In genomic region chr22:49597428-49598039, GRCh38 we compare ENCODE assay signal across 20 cellular contexts.
DNase-seq lines count a peak whose midpoint lies in the region; ATAC-seq, FAIRE-seq and TF ChIP-seq lines count a peak whose summit lies in the region.
"Had no signal": no experiment of that assay in that cellular context is flagged by ENCODE, and none has a peak within 500 bp of the region (broad histone marks: within the 10 kb centered on the region; RNA-seq: fewer than 3 reads in every experiment).

No MANE protein-coding gene starts in this region.

- H2BK5ac ChIP-seq in neuronal stem cell (ENCODE audit: low read length): no peak overlapping the region

- no peaks in the 10 kb centered on the region for H3K9me3 ChIP-seq in HEK293 (ENCODE audit: control insufficient read depth, insufficient read depth, low read depth, low read length)
- H3K9me3 ChIP-seq in K562 (replicated peaks; ENCODE audit: control insufficient read depth, insufficient read depth, low read depth, low read length): no peaks in the 10 kb centered on the region
- H3K9me3 ChIP-seq in neuronal stem cell (replicated peaks in 1 of 2; ENCODE audit: control insufficient read depth in 2 of 2, insufficient read depth in 1 of 2, low read depth in 1 of 2, low read length in 2 of 2): peaks cover 0 to 10% of the 10 kb centered on the region in 2 donors

- TF ChIP-seq EP300 in K562 (IDR thresholded peaks at IDR 0.05; ENCODE audit: low read length): no peak

- no peak overlapping the region for H3K18ac ChIP-seq in neuronal stem cell (ENCODE audit: low read length)

- no peak overlapping the region for H3K4me2 ChIP-seq in K562 (ENCODE audit: insufficient read depth, low read length)
- H3K4me2 ChIP-seq in neuronal stem cell (ENCODE audit: insufficient read depth, low read length, poor library complexity, severe bottlenecking): no peak overlapping the region
- H3K4me2 ChIP-seq: GM23338 had no signal

- H3K27me3 ChIP-seq in K562 (ENCODE audit: control insufficient read depth in 2 of 2, insufficient read depth in 2 of 2, low read length in 2 of 2) (no peaks in the 10 kb centered on the region), neuronal stem cell (ENCODE audit: control insufficient read depth in 3 of 3, insufficient read depth in 3 of 3, low read depth in 1 of 3, low read length in 3 of 3) (peaks cover 0 to 3% (median 0%) of the 10 kb centered on the region in 3 experiments)

- no peaks in the 10 kb centered on the region for H3K9me1 ChIP-seq in K562 (ENCODE audit: control insufficient read depth, insufficient read depth, low read length)

- H2BK12ac ChIP-seq in neuronal stem cell (ENCODE audit: low read length): no peak overlapping the region

- H3K23ac ChIP-seq in neuronal stem cell (ENCODE audit: low read depth, low read length, poor library complexity): no peak overlapping the region

- ATAC-seq in K562: no peak
- no peak for ATAC-seq in HG03097 (IDR thresholded peaks at IDR 0.05; ENCODE audit: low FRiP score, unreplicated experiment)
- ATAC-seq: GM23338, HCT116 had no signal

- POLR2A ChIA-PET in HEK293 (lab: Yijun Ruan, JAX): no interaction called here
- POLR2A ChIA-PET in K562 (lab: Yijun Ruan, JAX): no interaction called here

- H3K27ac ChIP-seq in HEK293 (ENCODE audit: extremely low read depth, low read depth, low read length) (no peak overlapping the region), K562 (ENCODE audit: extremely low read depth, low read depth, low read length) (no peak overlapping the region), neuronal stem cell (replicated peaks; ENCODE audit: low read length) (no peak overlapping the region)

- H3K4ac ChIP-seq in neuronal stem cell (ENCODE audit: low read length): no peak overlapping the region

- H3K4me1 ChIP-seq in HEK293 (ENCODE audit: control insufficient read depth, insufficient read depth, low read length) (no peaks in the 10 kb centered on the region), K562 (replicated peaks in 1 of 2; ENCODE audit: control insufficient read depth in 2 of 2, insufficient read depth in 2 of 2, low read length in 2 of 2) (peaks cover 0 to 14% of the 10 kb centered on the region in 2 experiments; a peak in 2 of 5 replicates), neuronal stem cell (ENCODE audit: control insufficient read depth in 2 of 2, insufficient read depth in 1 of 2, low read depth in 1 of 2, low read length in 2 of 2) (no peaks in the 10 kb centered on the region)

- H3K36me3 ChIP-seq in HEK293 (ENCODE audit: control insufficient read depth in 2 of 2, insufficient read depth in 1 of 2, low read length in 2 of 2) (no peaks in the 10 kb centered on the region), K562 (ENCODE audit: control insufficient read depth, insufficient read depth, low read length) (peaks cover 54% of the 10 kb centered on the region), neuronal stem cell (replicated peaks in 1 of 2; ENCODE audit: control insufficient read depth in 2 of 2, insufficient read depth in 2 of 2, low read length in 2 of 2) (peaks cover 0 to 3% of the 10 kb centered on the region in 2 donors)

- H3K14ac ChIP-seq in neuronal stem cell (ENCODE audit: low read length): no peak overlapping the region

- no peak overlapping the region for H4K91ac ChIP-seq in neuronal stem cell (ENCODE audit: low read depth, low read length, poor library complexity)

- H3K9ac ChIP-seq in K562 (ENCODE audit: insufficient read depth in 1 of 2, low read depth in 2 of 2, low read length in 2 of 2): no peak overlapping the region
- peak overlapping the region; percentile 12 for H3K9ac ChIP-seq in neuronal stem cell (ENCODE audit: low read depth, low read length, poor library complexity)

- no peak overlapping the region for H2AFZ ChIP-seq in K562 (ENCODE audit: low read depth, low read length)
- H2AFZ ChIP-seq in neuronal stem cell (ENCODE audit: low read length): no peak overlapping the region
- H2AFZ ChIP-seq: GM23338 had no signal

- H4K8ac ChIP-seq in neuronal stem cell (ENCODE audit: low read depth, low read length): no peak overlapping the region

- DNase-seq in GM12892 (ENCODE audit: insufficient read length) (no peak), K562 (ENCODE audit: extremely low read depth in 1 of 4, low spot score in 3 of 4) (no peak), neuronal stem cell (ENCODE audit: low spot score) (no peak), H54 (ENCODE audit: insufficient read length, low spot score) (no peak), GM13977 (ENCODE audit: low spot score) (no peak), middle frontal gyrus (ENCODE audit: extremely low spot score, low spot score) (no peak)
- DNase-seq: C1 segment of cervical spinal cord; Calu3; CD4-positive, alpha-beta memory T cell; COR-L47; DMS53; DMS79 treated with DMSO at 0.1 percent for 48 hours; GF-D8; H7; HFFc6 had no signal

- H2BK15ac ChIP-seq in neuronal stem cell (ENCODE audit: low read length): no peak overlapping the region

- H2AK5ac ChIP-seq in neuronal stem cell (ENCODE audit: low read depth, low read length): no peak overlapping the region

- TF ChIP-seq RAD21 in K562 (CRISPR knock-in tag; conservative IDR thresholded peaks at IDR 0.05 in 1 of 2, IDR thresholded peaks at IDR 0.05 in 1 of 2): no peak

- 93% methylated on average over 1 of the region's 2 CpGs for WGBS in K562 (ENCODE audit: insufficient coverage, low coverage, missing lambda C conversion rate)
- no CpG with 5 or more reads among the region's 2 CpGs for WGBS in neuronal stem cell (ENCODE audit: extremely low coverage in 2 of 2, insufficient read length in 2 of 2, insufficient replicate concordance in 1 of 2), 2 donors

- no peak overlapping the region for H2BK120ac ChIP-seq in neuronal stem cell (ENCODE audit: low read depth, low read length)

- CTCF ChIA-PET in HEK293 (lab: Yijun Ruan, JAX) (no interaction called here), K562 (lab: Yijun Ruan, JAX; ENCODE audit: low intra/inter-chr PET ratio) (interaction anchor here (0.6 kb wide), 1 partner anchor 142 kb away, joined by 4 read pairs; no protein-coding TSS in a partner anchor)

- BruUV-seq in K562 (replicated peaks; lab: Mats Ljungman, UMichigan): no TSS peak

- in situ Hi-C loops in K562 (cut with MboI): no loop called here
- in situ Hi-C loops in GM13977 (cut with MboI; ENCODE audit: low pct_unique_long_range_greater_than_20kb, low sequenced_read_pairs, unreplicated experiment): no loop called here

- peaks cover 80% of the 10 kb centered on the region for H3K79me2 ChIP-seq in K562 (ENCODE audit: control insufficient read depth, insufficient read depth, low read length)

- H3K79me1 ChIP-seq in neuronal stem cell (ENCODE audit: low read depth, low read length): no peaks in the 10 kb centered on the region

- FAIRE-seq in GM12892 (lab: Jason Lieb, UNC) (peak; percentile 50), K562 (lab: Jason Lieb, UNC) (no peak), H54 (lab: Jason Lieb, UNC) (no peak)
- FAIRE-seq: GM18507 had no signal

- intact Hi-C loops in K562 (cut with micrococcal nuclease): no loop called here

- peaks cover 20% of the 10 kb centered on the region for H4K20me1 ChIP-seq in K562 (replicated peaks; ENCODE audit: control insufficient read depth, insufficient read depth, low read length)

- TF ChIP-seq POLR2A in GM12892 (IDR thresholded peaks at IDR 0.05; ENCODE audit: low read depth, low read length): no peak
- no peak for TF ChIP-seq POLR2A in K562 (conservative IDR thresholded peaks at IDR 0.05)
- TF ChIP-seq POLR2A in H54 (IDR thresholded peaks at IDR 0.05; ENCODE audit: low read depth, low read length): no peak

- TF ChIP-seq CTCF in HEK293 (tag by site-specific recombination; IDR thresholded peaks at IDR 0.05): no peak
- no peak for TF ChIP-seq CTCF in K562 (IDR thresholded peaks at IDR 0.05 in 2 of 3, conservative IDR thresholded peaks at IDR 0.05 in 1 of 3; ENCODE audit: insufficient read depth in 2 of 3, low read depth in 1 of 3, low read length in 3 of 3)
- no peak for TF ChIP-seq CTCF in GM13977 (IDR thresholded peaks at IDR 0.05; ENCODE audit: extremely low read depth, insufficient read depth, missing control alignments)

- H3K4me3 ChIP-seq in HEK293 (ENCODE audit: low read depth, low read length): no peak overlapping the region
- H3K4me3 ChIP-seq in K562: no peak overlapping the region
- H3K4me3 ChIP-seq in neuronal stem cell (ENCODE audit: low read length in 2 of 2): peak overlapping the region in 1 of 2 donors; percentile 2
- H3K4me3 ChIP-seq: GM23338 had no signal

TF ChIP-seq in HEK293, 187 proteins besides CTCF, POLR2A, EP300 and RAD21 (continues in another document):
- TF ChIP-seq ZNF202 (tag by site-specific recombination; IDR thresholded peaks at IDR 0.05; ENCODE audit: borderline replicate concordance) (no peak), ZNF707 (tag by site-specific recombination; IDR thresholded peaks at IDR 0.05) (0 out of 2 replicates have a peak, but pooled peaks have one; percentile 33), YY2 (tag by site-specific recombination; IDR thresholded peaks at IDR 0.05) (0 out of 2 replicates have a peak, but pooled peaks have one; percentile 41), ZNF837 (tag by site-specific recombination; IDR thresholded peaks at IDR 0.05) (0 out of 2 replicates have a peak, but pooled peaks have one; percentile 7)

TF ChIP-seq in K562, 482 proteins besides CTCF, POLR2A, EP300 and RAD21:
- TF ChIP-seq HNRNPK (IDR thresholded peaks at IDR 0.05; ENCODE audit: low read depth, low read length, poor library complexity, severe bottlenecking): peak; percentile 69
- TF ChIP-seq ZNF133 (CRISPR knock-in tag; IDR thresholded peaks at IDR 0.05): no peak
- no peak for TF ChIP-seq FOXK2 (conservative IDR thresholded peaks at IDR 0.05 in 1 of 2, IDR thresholded peaks at IDR 0.05 in 1 of 2; ENCODE audit: low read depth in 2 of 2)
- no peak for TF ChIP-seq NR2C1 (IDR thresholded peaks at IDR 0.05)
- no peak for TF ChIP-seq NR2C1 (tag; IDR thresholded peaks at IDR 0.05)
- TF ChIP-seq RFX7 (CRISPR knock-in tag; IDR thresholded peaks at IDR 0.05): no peak
